Comparison of ENCODE assay signal across 15 cellular contexts in genomic region chr1:17250601-17251000, GRCh38. TPM values are rescaled to one million over a fixed set of nuclear protein-coding genes. Genes with fewer than 3 reads are reported as not detected.
DNase-seq lines count a peak whose midpoint lies in the region; ATAC-seq and TF ChIP-seq lines count a peak whose summit lies in the region.
"Had no signal": no experiment of that assay in that cellular context is flagged by ENCODE, and none has a peak within 500 bp of the region (broad histone marks: within the 10 kb centered on the region; RNA-seq: fewer than 3 reads in every experiment).

No MANE protein-coding gene starts in this region.

- DNase-seq in EH (ENCODE audit: low read depth) (peak; percentile 43), NCI-H1105 (lab: John Stamatoyannopoulos, UW) (peak; percentile 16), breast epithelium (ENCODE audit: low spot score in 2 of 2) (peak; percentile 87 to 92), osteoblast (ENCODE audit: insufficient read length, low spot score, missing footprints) (peak; percentile 81), putamen (ENCODE audit: low spot score) (no peak), esophagus squamous epithelium (lab: John Stamatoyannopoulos, UW) (no peak)
- no peak for DNase-seq in activated CD4-positive, alpha-beta T cell treated with anti-CD3 and anti-CD28 coated beads for 1 hour
- DNase-seq: activated CD4-positive, alpha-beta T cell treated with anti-CD3 and anti-CD28 coated beads, Interleukin-2, amount 50 U/mL, for 1 hour; activated naive CD4-positive, alpha-beta T cell treated with Interleukin-2 at 50 U/mL for 16 hours; NCI-H524 treated with DMSO at 0.1 percent for 48 hours; ovary; stimulated activated CD4-positive, alpha-beta T cell treated with anti-CD3 and anti-CD28 coated beads, Interleukin-2, amount 100 ng/mL, for 24 hours; stimulated activated naive CD8-positive, alpha-beta T cell treated with anti-CD3 and anti-CD28 coated beads, Interleukin-15, Interleukin-2, amounts not matched to agents 100 U/mL and 50 U/mL, for 24 hours had no signal

- H3K4me2 ChIP-seq in osteoblast (ENCODE audit: insufficient read depth, low read length): no peak overlapping the region

- H3K27ac ChIP-seq in breast epithelium (peak overlapping the region in 1 of 2 donors; percentile 30), osteoblast (ENCODE audit: low read depth, low read length) (no peak overlapping the region), esophagus squamous epithelium (peak overlapping the region in 1 of 4 donors; percentile 33)
- H3K27ac ChIP-seq: ovary had no signal

- no peak for ATAC-seq in GM18909 (IDR thresholded peaks at IDR 0.05; ENCODE audit: poor library complexity, unreplicated experiment)
- ATAC-seq: stimulated activated naive CD8-positive, alpha-beta T cell treated with anti-CD3 and anti-CD28 coated beads, Interleukin-15, Interleukin-2, amounts not matched to agents 100 U/mL and 50 U/mL, for 24 hours had no signal

- H3K79me2 ChIP-seq in osteoblast (ENCODE audit: insufficient read depth, low read length): no peaks in the 10 kb centered on the region

- H3K9me3 ChIP-seq in breast epithelium: no peaks in the 10 kb centered on the region
- no peaks in the 10 kb centered on the region for H3K9me3 ChIP-seq in osteoblast (ENCODE audit: low read depth, low read length)
- H3K9me3 ChIP-seq in esophagus squamous epithelium: no peaks in the 10 kb centered on the region
- H3K9me3 ChIP-seq: ovary had no signal

- TF ChIP-seq POLR2A in breast epithelium (IDR thresholded peaks at IDR 0.05) (no peak), esophagus squamous epithelium (IDR thresholded peaks at IDR 0.05) (no peak)

- intact Hi-C loops in breast epithelium (cut with DNase I; ENCODE audit: low total_unique reads) (no loop called here), esophagus squamous epithelium (cut with DNase I) (no loop called here)

- WGBS in esophagus squamous epithelium, 2 donors: 9 to 11% methylated on average over 1 to 7 of the region's 7 CpGs

- H3K4me3 ChIP-seq in breast epithelium (no peak overlapping the region), osteoblast (ENCODE audit: insufficient read depth, low read length) (no peak overlapping the region), esophagus squamous epithelium (no peak overlapping the region)
- H3K4me3 ChIP-seq: ovary had no signal

- H4K20me1 ChIP-seq in osteoblast (ENCODE audit: insufficient read depth, low read length): no peaks in the 10 kb centered on the region

- H3K27me3 ChIP-seq in breast epithelium (no peaks in the 10 kb centered on the region), osteoblast (ENCODE audit: insufficient read depth, low read length) (no peaks in the 10 kb centered on the region), esophagus squamous epithelium (peaks cover 0 to 15% (median 0%) of the 10 kb centered on the region in 4 donors)
- H3K27me3 ChIP-seq: ovary had no signal

- H3K4me1 ChIP-seq in breast epithelium: peaks cover 0 to 4% of the 10 kb centered on the region in 2 donors
- H3K4me1 ChIP-seq in osteoblast (ENCODE audit: insufficient read depth, low read length): peaks cover 14% of the 10 kb centered on the region
- H3K4me1 ChIP-seq in esophagus squamous epithelium: peaks cover 6 to 39% (median 9%) of the 10 kb centered on the region in 3 donors

- H2AFZ ChIP-seq in osteoblast (ENCODE audit: low read length): no peak overlapping the region

- no peak for TF ChIP-seq CTCF in breast epithelium (IDR thresholded peaks at IDR 0.05)
- no peak for TF ChIP-seq CTCF in osteoblast (IDR thresholded peaks at IDR 0.05; ENCODE audit: extremely low read depth, low read depth, low read length)
- no peak for TF ChIP-seq CTCF in esophagus squamous epithelium (IDR thresholded peaks at IDR 0.05)

- no peaks in the 10 kb centered on the region for H3K36me3 ChIP-seq in breast epithelium
- H3K36me3 ChIP-seq in osteoblast (ENCODE audit: insufficient read depth, low read length): no peaks in the 10 kb centered on the region
- H3K36me3 ChIP-seq in esophagus squamous epithelium: no peaks in the 10 kb centered on the region
- H3K36me3 ChIP-seq: ovary had no signal

RNA-seq across cellular contexts. Expression of gene PADI3, which starts 1.7 kb away (rescaled TPM):
- total RNA-seq in breast epithelium (not detected), osteoblast (not detected in 2 replicates), esophagus squamous epithelium (1 to 10 TPM in 3 of 4 donors, under 1 TPM in 1; 0.64 to 9.9 (median 2.3) TPM)
- total RNA-seq: liver, ovary had no signal

RNA-seq across cellular contexts. Expression of gene PADI1, which starts 45.7 kb away (rescaled TPM):
- total RNA-seq in breast epithelium (under 1 TPM in 1 of 3 donors, not detected in 2; 0.33 TPM), osteoblast (under 0.01 TPM in 2 replicates), esophagus squamous epithelium (100 to 1,000 TPM in 2 of 4 donors, 10 to 100 TPM in 2; 45.3 to 121 (median 75.1) TPM)

RNA-seq across cellular contexts. Expression of gene PADI4, which starts 57.4 kb away (rescaled TPM):
- total RNA-seq in breast epithelium (1 to 10 TPM in 1 of 3 donors, not detected in 2; 1.3 TPM), osteoblast (not detected in 2 replicates), esophagus squamous epithelium (not detected)

Comparison
In these comparisons a context has a peak if more than half of its experiments do, and no peak if none do; other contexts are left out.
1. DNase-seq: peak in EH (single experiment), NCI-H1105 (single experiment), breast epithelium (2 of 2) and osteoblast (single experiment); none in putamen (single experiment), activated CD4-positive, alpha-beta T cell treated with anti-CD3 and anti-CD28 coated beads for 1 hour (single experiment) and esophagus squamous epithelium (single experiment).
2. RNA of gene PADI1, which starts 45.7 kb away (total RNA-seq): 45.3 to 121 TPM in esophagus squamous epithelium; 0.33 TPM in breast epithelium and under 0.01 TPM in osteoblast; every median in the first group is over 10 times any median in the second.